ENCODE assay signal across 8 cellular contexts in genomic region chr1:157496121-157496526, GRCh38. TPM values are rescaled to one million over a fixed set of nuclear protein-coding genes. Genes with fewer than 3 reads are reported as not detected.
A peak's percentile ranks its signal among the peaks of the same experiment; 100 is the strongest.
DNase-seq lines count a peak whose midpoint lies in the region; ATAC-seq, FAIRE-seq and TF ChIP-seq lines count a peak whose summit lies in the region.

No MANE protein-coding gene starts in this region.

- H3K9me3 ChIP-seq in RWPE2 (ENCODE audit: severe bottlenecking): no peaks in the 10 kb centered on the region
- no peaks in the 10 kb centered on the region for H3K9me3 ChIP-seq in kidney (ENCODE audit: control insufficient read depth in 1 of 2, low read length in 2 of 2)

- no peaks in the 10 kb centered on the region for H3K36me3 ChIP-seq in RWPE2 (ENCODE audit: low read depth)
- no peaks in the 10 kb centered on the region for H3K36me3 ChIP-seq in kidney (ENCODE audit: control insufficient read depth in 1 of 2, insufficient read depth in 2 of 2, low read length in 2 of 2)

- no peak overlapping the region for H3K27ac ChIP-seq in RWPE2 (ENCODE audit: poor library complexity, severe bottlenecking)
- H3K27ac ChIP-seq in kidney (ENCODE audit: low read depth in 2 of 2, low read length in 2 of 2): no peak overlapping the region

- no peaks in the 10 kb centered on the region for H3K4me1 Mint-ChIP-seq in stimulated activated effector memory CD8-positive, alpha-beta T cell treated with anti-CD3 and anti-CD28 coated beads, Interleukin-12 subunit alpha, Interleukin-12 subunit beta, amount 100 ng/mL, for 72 hours

- ATAC-seq in HG02885 (IDR thresholded peaks at IDR 0.05; ENCODE audit: poor library complexity, unreplicated experiment) (peak; percentile 65), RWPE2 (ENCODE audit: low read depth) (peak; percentile 59; the same call in 2 of the 3 replicates), GM21786 (IDR thresholded peaks at IDR 0.05; ENCODE audit: unreplicated experiment) (no peak)
- ATAC-seq in stimulated activated effector memory CD8-positive, alpha-beta T cell treated with anti-CD3 and anti-CD28 coated beads, Interleukin-12 subunit alpha, Interleukin-12 subunit beta, amount 100 ng/mL, for 72 hours: peak; percentile 60

- peak; percentile 84 for FAIRE-seq in kidney (lab: Jason Lieb, UNC)

- no peak overlapping the region for H3K4me3 Mint-ChIP-seq in stimulated activated effector memory CD8-positive, alpha-beta T cell treated with anti-CD3 and anti-CD28 coated beads, Interleukin-12 subunit alpha, Interleukin-12 subunit beta, amount 100 ng/mL, for 72 hours

- peaks cover 7% of the 10 kb centered on the region for H3K27me3 ChIP-seq in RWPE2 (ENCODE audit: insufficient read depth, poor library complexity, severe bottlenecking)

- H3K4me1 ChIP-seq in RWPE2 (ENCODE audit: insufficient read depth, poor library complexity, severe bottlenecking): no peaks in the 10 kb centered on the region
- no peaks in the 10 kb centered on the region for H3K4me1 ChIP-seq in kidney (ENCODE audit: control insufficient read depth in 1 of 2, insufficient read depth in 1 of 2, low read depth in 1 of 2, low read length in 2 of 2)

- DNase-seq in NCI-H2171 treated with DMSO at 0.1 percent for 48 hours (lab: John Stamatoyannopoulos, UW) (peak; percentile 12), NCI-H2171 (lab: John Stamatoyannopoulos, UW) (no peak), RWPE2 (ENCODE audit: low spot score) (no peak), T47D (ENCODE audit: low read depth in 1 of 2, low spot score in 1 of 2) (peak; percentile 29 to 71), kidney (no peak)
- DNase-seq in stimulated activated effector memory CD8-positive, alpha-beta T cell treated with anti-CD3 and anti-CD28 coated beads, Interleukin-12 subunit alpha, Interleukin-12 subunit beta, amount 100 ng/mL, for 72 hours (ENCODE audit: low spot score in 2 of 2): peak; percentile 29 to 64

- no peaks in the 10 kb centered on the region for H3K36me3 Mint-ChIP-seq in stimulated activated effector memory CD8-positive, alpha-beta T cell treated with anti-CD3 and anti-CD28 coated beads, Interleukin-12 subunit alpha, Interleukin-12 subunit beta, amount 100 ng/mL, for 72 hours

- H3K9me3 Mint-ChIP-seq in stimulated activated effector memory CD8-positive, alpha-beta T cell treated with anti-CD3 and anti-CD28 coated beads, Interleukin-12 subunit alpha, Interleukin-12 subunit beta, amount 100 ng/mL, for 72 hours: no peaks in the 10 kb centered on the region

- H3K4me3 ChIP-seq in RWPE2 (ENCODE audit: severe bottlenecking) (no peak overlapping the region), kidney (ENCODE audit: low read length in 2 of 2) (no peak overlapping the region)

- intact Hi-C loops in kidney (cut with DNase I): no loop called here

- no peak overlapping the region for H3K9ac ChIP-seq in kidney (ENCODE audit: low read length in 2 of 2)

- no peak overlapping the region for H3K27ac Mint-ChIP-seq in stimulated activated effector memory CD8-positive, alpha-beta T cell treated with anti-CD3 and anti-CD28 coated beads, Interleukin-12 subunit alpha, Interleukin-12 subunit beta, amount 100 ng/mL, for 72 hours

- in situ Hi-C loops in T47D (cut with HindIII; ENCODE audit: low pct_unique_long_range_greater_than_20kb, low sequenced_read_pairs): no loop called here

- TF ChIP-seq CTCF in RWPE2 (IDR thresholded peaks at IDR 0.05; ENCODE audit: poor library complexity, severe bottlenecking): peak; percentile 82
- TF ChIP-seq CTCF in kidney (IDR thresholded peaks at IDR 0.05; ENCODE audit: borderline replicate concordance, extremely low read depth, insufficient read depth): peak; percentile 83

RNA-seq across cellular contexts. Expression of gene FCRL5, which starts 56.2 kb away (rescaled TPM):
- total RNA-seq in kidney: 10.3 TPM
- not detected for polyA plus RNA-seq in kidney (ENCODE audit: insufficient read depth, low read depth, low replicate concordance)

Comparison
In these comparisons a context has a peak if more than half of its experiments do, and no peak if none do; other contexts are left out.
1. DNase-seq: peak in NCI-H2171 treated with DMSO at 0.1 percent for 48 hours (single experiment), T47D (2 of 2) and stimulated activated effector memory CD8-positive, alpha-beta T cell treated with anti-CD3 and anti-CD28 coated beads, Interleukin-12 subunit alpha, Interleukin-12 subunit beta, amount 100 ng/mL, for 72 hours (2 of 2); none in NCI-H2171 (single experiment), RWPE2 (single experiment) and kidney (single experiment).